19 cellular contexts compared by ENCODE assay signal in the genomic region with DNA sequence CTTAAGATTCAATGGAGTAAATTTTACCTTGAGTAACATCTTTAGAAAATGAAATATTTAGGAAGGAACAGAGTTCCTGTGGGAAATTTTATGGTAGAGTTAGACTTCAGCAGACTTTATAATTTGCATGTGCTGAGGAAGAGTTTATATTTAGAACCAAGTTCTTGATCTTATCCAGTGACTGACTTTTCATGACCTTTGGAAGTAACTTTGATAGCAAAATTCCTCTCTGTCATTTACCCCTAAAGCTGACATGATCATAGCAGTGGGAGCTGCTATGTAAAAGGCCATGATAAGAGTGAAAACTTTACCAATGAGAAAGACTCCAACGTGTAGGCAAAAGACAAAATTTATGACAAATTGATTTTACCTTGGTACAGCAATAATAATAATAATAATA.
"Had no signal": no experiment of that assay in that cellular context is flagged by ENCODE, and none has a peak within 500 bp of the region (broad histone marks: within the 10 kb centered on the region; RNA-seq: fewer than 3 reads in every experiment).

No MANE protein-coding gene starts in this region.

- H3K27me3 Mint-ChIP-seq: activated T-cell treated with anti-CD3 and anti-CD28 coated beads, Interleukin-2, amount 50 U/mL, for 24 hours; stimulated activated naive B cell treated with anti-CD40 and anti-IgM and Interleukin-4, amounts not matched to agents 10 μg/mL and 1 μg/mL and 100 μg/mL, for 72 hours had no signal

- H3K27ac ChIP-seq: heart right ventricle, pancreas, sigmoid colon, upper lobe of right lung had no signal

- DNase-seq: activated CD8-positive, alpha-beta memory T cell treated with anti-CD3 and anti-CD28 coated beads for 24 hours; activated CD8-positive, alpha-beta memory T cell treated with anti-CD3 and anti-CD28 coated beads, Interleukin-2, amount 50 U/mL, for 4 hours; activated T-cell treated with anti-CD3 and anti-CD28 coated beads, Interleukin-2, amount 50 U/mL, for 24 hours; cortex of kidney; heart right ventricle; islet precursor cell; pancreas; sigmoid colon; stimulated activated CD4-positive, alpha-beta T cell treated with anti-CD3 and anti-CD28 coated beads, Interleukin-15, amount 100 ng/mL, for 24 hours; stimulated activated CD4-positive, alpha-beta T cell treated with anti-CD3 and anti-CD28 coated beads, Interleukin-2, amount 100 ng/mL, for 48 hours; stimulated activated CD8-positive, alpha-beta memory T cell treated with anti-CD3 and anti-CD28 coated beads, Interleukin-4, amount 100 ng/mL, for 48 hours; stimulated activated naive B cell treated with anti-CD40 and anti-IgM and Interleukin-4, amounts not matched to agents 10 μg/mL and 1 μg/mL and 100 μg/mL, for 72 hours; T-helper 9 cell; upper lobe of right lung had no signal

- H3K4me3 Mint-ChIP-seq: activated T-cell treated with anti-CD3 and anti-CD28 coated beads, Interleukin-2, amount 50 U/mL, for 24 hours; activated T-helper 17 cell treated with anti-CD3 and anti-CD28 coated beads, Interleukin-2, amount 50 U/mL, for 72 hours; nephron; stimulated activated naive B cell treated with anti-CD40 and anti-IgM and Interleukin-4, amounts not matched to agents 10 μg/mL and 1 μg/mL and 100 μg/mL, for 72 hours; WTC11 had no signal

- H3K4me1 Mint-ChIP-seq: activated T-helper 17 cell treated with anti-CD3 and anti-CD28 coated beads, Interleukin-2, amount 50 U/mL, for 72 hours had no signal

- H3K9me3 Mint-ChIP-seq: activated naive CD4-positive, alpha-beta T cell treated with anti-CD3 and anti-CD28 coated beads, Interleukin-2, amount 50 U/mL, for 72 hours; activated T-cell treated with anti-CD3 and anti-CD28 coated beads, Interleukin-2, amount 50 U/mL, for 24 hours; activated T-helper 17 cell treated with anti-CD3 and anti-CD28 coated beads, Interleukin-2, amount 50 U/mL, for 72 hours; nephron; stimulated activated naive B cell treated with anti-CD40 and anti-IgM and Interleukin-4, amounts not matched to agents 10 μg/mL and 1 μg/mL and 100 μg/mL, for 72 hours; WTC11 had no signal

- H3K9me3 ChIP-seq: heart right ventricle, pancreas, sigmoid colon, upper lobe of right lung had no signal

- H3K4me3 ChIP-seq: heart right ventricle, pancreas, sigmoid colon, smooth muscle cell, upper lobe of right lung had no signal

- H3K4me1 ChIP-seq: pancreas, sigmoid colon, upper lobe of right lung had no signal

- H3K36me3 ChIP-seq: heart right ventricle, pancreas, sigmoid colon, upper lobe of right lung had no signal

- H3K27me3 ChIP-seq: heart right ventricle, pancreas, sigmoid colon, upper lobe of right lung had no signal

- H3K27ac Mint-ChIP-seq: activated naive CD4-positive, alpha-beta T cell treated with anti-CD3 and anti-CD28 coated beads, Interleukin-2, amount 50 U/mL, for 72 hours; activated T-cell treated with anti-CD3 and anti-CD28 coated beads, Interleukin-2, amount 50 U/mL, for 24 hours; activated T-helper 17 cell treated with anti-CD3 and anti-CD28 coated beads, Interleukin-2, amount 50 U/mL, for 72 hours; stimulated activated naive B cell treated with anti-CD40 and anti-IgM and Interleukin-4, amounts not matched to agents 10 μg/mL and 1 μg/mL and 100 μg/mL, for 72 hours; WTC11 had no signal

- H3K36me3 Mint-ChIP-seq: activated naive CD4-positive, alpha-beta T cell treated with anti-CD3 and anti-CD28 coated beads, Interleukin-2, amount 50 U/mL, for 72 hours; stimulated activated naive B cell treated with anti-CD40 and anti-IgM and Interleukin-4, amounts not matched to agents 10 μg/mL and 1 μg/mL and 100 μg/mL, for 72 hours; WTC11 had no signal
